In genomic region chr19:43192381-43193155, GRCh38 we compare ENCODE assay signal across 1 cellular context.
TF ChIP-seq lines count a peak whose summit lies in the region.

No MANE protein-coding gene starts in this region.

TF ChIP-seq in HEK293, 187 proteins besides CTCF, POLR2A, EP300 and RAD21 (continued from another document):
- TF ChIP-seq PATZ1 (tag by site-specific recombination; IDR thresholded peaks at IDR 0.05) = peak; percentile 44
- TF ChIP-seq ZNF629 (tag by site-specific recombination; IDR thresholded peaks at IDR 0.05) = peak; percentile 98
- TF ChIP-seq ZBTB20 (tag by site-specific recombination; IDR thresholded peaks at IDR 0.05) = peak; percentile 74
- 0 out of 2 replicates have a peak, but pooled peaks have one; percentile 12 for TF ChIP-seq SP3 (tag by site-specific recombination; IDR thresholded peaks at IDR 0.05)
- peak; percentile 98 for TF ChIP-seq ZNF366 (tag by site-specific recombination; conservative IDR thresholded peaks at IDR 0.05)
- peak; percentile 65 for TF ChIP-seq KLF8 (tag by site-specific recombination; IDR thresholded peaks at IDR 0.05)
- TF ChIP-seq ZNF398 (tag by site-specific recombination; IDR thresholded peaks at IDR 0.05) = peak; percentile 48
- TF ChIP-seq ZNF501 (tag by site-specific recombination; IDR thresholded peaks at IDR 0.05) = peak; percentile 87
- peak; percentile 76 for TF ChIP-seq FEZF1 (tag by site-specific recombination; IDR thresholded peaks at IDR 0.05)
- TF ChIP-seq ZNF561 (tag by site-specific recombination; IDR thresholded peaks at IDR 0.05; ENCODE audit: borderline replicate concordance) = peak; percentile 57; the same call in 1 of the 2 replicates
- TF ChIP-seq ZNF623 (tag by site-specific recombination; IDR thresholded peaks at IDR 0.05) = peak; percentile 9; the same call in 1 of the 2 replicates
